ENCODE assay signal across 8 cellular contexts in genomic region chr9:113410207-113411158, GRCh38. TPM values are rescaled to one million over a fixed set of nuclear protein-coding genes. Genes with fewer than 3 reads are reported as not detected.
DNase-seq lines count a peak whose midpoint lies in the region; ATAC-seq, FAIRE-seq and TF ChIP-seq lines count a peak whose summit lies in the region.

Gene C9orf43 (plus strand): TSS chr9:113410747. CDS start chr9:113413494, 2,747 bp downstream.
Gene POLE3 (minus strand): TSS chr9:113410675. CDS start chr9:113410293, 382 bp downstream.

- TF ChIP-seq CTCF in AG04450 (IDR thresholded peaks at IDR 0.05; ENCODE audit: low read depth, low read length) = no peak
- TF ChIP-seq CTCF in WI38 (IDR thresholded peaks at IDR 0.05; ENCODE audit: low read depth, low read length) = no peak
- TF ChIP-seq CTCF in bronchial epithelial cell (IDR thresholded peaks at IDR 0.05; ENCODE audit: insufficient read depth, low read length, severe bottlenecking) = no peak
- TF ChIP-seq CTCF in smooth muscle cell (IDR thresholded peaks at IDR 0.05; ENCODE audit: borderline replicate concordance, insufficient read depth, poor library complexity, severe bottlenecking) = no peak

- peak within 1 kb of the TSS; percentile 90 for H3K4me2 ChIP-seq in smooth muscle cell

- H4K20me1 ChIP-seq in smooth muscle cell (ENCODE audit: low read depth) = no peaks in the 10 kb centered on the region

- H3F3A ChIP-seq in smooth muscle cell (ENCODE audit: low read depth) = peaks cover 19% of the 10 kb centered on the region

- peak within 1 kb of the TSS; percentile 90 for H2AFZ ChIP-seq in smooth muscle cell (ENCODE audit: low read depth)

- CTCF ChIA-PET in AG04450 (lab: Charles Lee) = interaction anchor here (0.7 to 5.8 kb wide), 9 partner anchors 9 to 245 kb away, joined by 3 to 40 read pairs (median 4); partner anchors contain the start of genes ALAD, CDC26 and PRPF4

- H3K4me3 ChIP-seq in AG04450 (ENCODE audit: low read depth, low read length) (peak within 1 kb of the TSS; percentile 97), WI38 (ENCODE audit: low read depth, low read length) (peak within 1 kb of the TSS; percentile 93), bronchial epithelial cell (ENCODE audit: low read depth, low read length) (peak within 1 kb of the TSS; percentile 81), smooth muscle cell (peak within 1 kb of the TSS; percentile 70)

- no peaks in the 10 kb centered on the region; the same call in 1 of the 2 replicates for H3K9me3 ChIP-seq in AG04450 (ENCODE audit: control insufficient read depth, insufficient read depth, low read length)
- H3K9me3 ChIP-seq in smooth muscle cell (replicated peaks; ENCODE audit: low read depth) = no peaks in the 10 kb centered on the region

- H3K9ac ChIP-seq in smooth muscle cell (ENCODE audit: low read depth) = peak within 1 kb of the TSS; percentile 97

- H3K27me3 ChIP-seq in AG04450 (ENCODE audit: control insufficient read depth, insufficient read depth, low read length) (no peaks in the 10 kb centered on the region), bronchial epithelial cell (ENCODE audit: control insufficient read depth, insufficient read depth, low read length) (no peaks in the 10 kb centered on the region), smooth muscle cell (ENCODE audit: low read depth) (no peaks in the 10 kb centered on the region)

- FAIRE-seq in bronchial epithelial cell (lab: Jason Lieb, UNC) = no peak

- WGBS in smooth muscle cell (ENCODE audit: low lambda C conversion rate) = under 1% methylated on average over 70 of the region's 72 CpGs

- H3K4me1 ChIP-seq in smooth muscle cell (ENCODE audit: low read depth) = peaks cover 9% of the 10 kb centered on the region

- ATAC-seq in GM18907 (IDR thresholded peaks at IDR 0.05; ENCODE audit: unreplicated experiment) = peak; percentile 92
- ATAC-seq in HG03139 (IDR thresholded peaks at IDR 0.05; ENCODE audit: unreplicated experiment) = peak; percentile 82

- POLR2A ChIA-PET in AG04450 (lab: Yijun Ruan, JAX) = interaction anchor here (0.6 to 2.5 kb wide), 28 partner anchors 9 to 915 kb away, joined by 3 to 19 read pairs (median 4); partner anchors contain the start of genes ALAD, CDC26, FKBP15 and HDHD3

- peaks cover 17% of the 10 kb centered on the region for H3K79me2 ChIP-seq in smooth muscle cell (ENCODE audit: low read depth)

- H3K27ac ChIP-seq in AG04450 (ENCODE audit: low read depth, low read length) (peak within 1 kb of the TSS; percentile 98), smooth muscle cell (ENCODE audit: low read depth) (peak within 1 kb of the TSS; percentile 95)

- H3K36me3 ChIP-seq in bronchial epithelial cell (ENCODE audit: control insufficient read depth, insufficient read depth, low read length) = peaks cover 9% of the 10 kb centered on the region
- no peaks in the 10 kb centered on the region for H3K36me3 ChIP-seq in smooth muscle cell (ENCODE audit: low read depth)

- DNase-seq in AG04450 (ENCODE audit: low read depth, low spot score) (peak; percentile 86), NCI-H2196 treated with DMSO at 0.1 percent for 48 hours (lab: John Stamatoyannopoulos, UW; ENCODE audit: unreplicated experiment) (peak; percentile 94), bronchial epithelial cell (ENCODE audit: low read depth) (peak; percentile 85), iPS-NIHi7 (ENCODE audit: extremely low spot score) (peak; percentile 95), smooth muscle cell (lab: John Stamatoyannopoulos, UW; ENCODE audit: unreplicated experiment) (peak; percentile 86)

RNA-seq across cellular contexts. Expression of gene C9orf43, which starts in this region (rescaled TPM):
- polyA plus RNA-seq in AG04450 (2011; rRNA removed) (0.50 and 0.56 TPM in 2 replicates), smooth muscle cell (not detected in 2 replicates)
- 0.30 and 0.46 TPM in 2 replicates for polyA minus RNA-seq in AG04450 (2011; rRNA and poly(A)+ RNA removed)
- total RNA-seq in bronchial epithelial cell (0.13 and 0.53 TPM in 2 replicates), smooth muscle cell (2.0 TPM in 1 of 2 replicates, not detected in the other)

RNA-seq across cellular contexts. Expression of gene POLE3, which starts in this region (rescaled TPM):
- polyA plus RNA-seq in AG04450 (2011; rRNA removed) (36.4 and 45.3 TPM in 2 replicates), smooth muscle cell (35.3 and 39.0 TPM in 2 replicates)
- 13.5 and 13.6 TPM in 2 replicates for polyA minus RNA-seq in AG04450 (2011; rRNA and poly(A)+ RNA removed)
- total RNA-seq in bronchial epithelial cell (41.0 and 46.6 TPM in 2 replicates), smooth muscle cell (33.7 and 40.8 TPM in 2 replicates)

Comparison
In these comparisons a context has a peak if more than half of its experiments do, and no peak if none do; other contexts are left out.
1. Peak in every context shown above with its lines: DNase-seq, ATAC-seq, H3K4me3 ChIP-seq and H3K27ac ChIP-seq.